ENCODE assay signal across 20 cellular contexts in genomic region chr16:84042879-84043485, GRCh38. TPM values are rescaled to one million over a fixed set of nuclear protein-coding genes. Genes with fewer than 3 reads are reported as not detected.
DNase-seq lines count a peak whose midpoint lies in the region; ATAC-seq, FAIRE-seq and TF ChIP-seq lines count a peak whose summit lies in the region.
"Had no signal": no experiment of that assay in that cellular context is flagged by ENCODE, and none has a peak within 500 bp of the region (broad histone marks: within the 10 kb centered on the region; RNA-seq: fewer than 3 reads in every experiment).

No MANE protein-coding gene starts in this region.

- H3K36me3 ChIP-seq in HepG2 (replicated peaks in 1 of 2; ENCODE audit: control insufficient read depth in 1 of 2, insufficient read depth in 2 of 2, low read length in 2 of 2): no peaks in the 10 kb centered on the region
- H3K36me3 ChIP-seq: pancreas, uterus had no signal

- POLR2A ChIA-PET in HepG2 (lab: Yijun Ruan, JAX): interaction anchor here (1.2 to 2.9 kb wide), 5 partner anchors 29 to 89 kb away, joined by 3 to 13 read pairs (median 4); partner anchors contain the start of gene OSGIN1

- H3K4me1 ChIP-seq in HepG2 (ENCODE audit: insufficient read depth, low read length): peaks cover 26% of the 10 kb centered on the region
- H3K4me1 ChIP-seq: uterus had no signal

- no peak for TF ChIP-seq RAD21 in HepG2 (CRISPR knock-in tag; IDR thresholded peaks at IDR 0.05)

- no peak overlapping the region for H3K9ac ChIP-seq in HepG2 (ENCODE audit: insufficient read depth, low read depth, low read length)
- H3K9ac ChIP-seq: SK-N-SH had no signal

- intact Hi-C loops in HepG2 (cut with micrococcal nuclease; ENCODE audit: unreplicated experiment): loop anchor here (5.0 kb wide), 1 partner anchor 71 kb away; no protein-coding TSS in a partner anchor

- H4K20me1 ChIP-seq in HepG2 (ENCODE audit: insufficient read depth, low read length): no peaks in the 10 kb centered on the region

- DNase-seq in COR-L47 (lab: John Stamatoyannopoulos, UW) (peak; percentile 67), NCI-H1105 treated with DMSO at 0.1 percent for 48 hours (lab: John Stamatoyannopoulos, UW) (peak; percentile 71), NCI-H748 treated with DMSO at 0.1 percent for 48 hours (lab: John Stamatoyannopoulos, UW) (peak; percentile 1), HepG2 (ENCODE audit: low spot score) (no peak), NCI-H524 treated with DMSO at 0.1 percent for 48 hours (lab: John Stamatoyannopoulos, UW) (no peak)
- DNase-seq: activated naive CD4-positive, alpha-beta T cell treated with anti-CD3 and anti-CD28 coated beads, Interleukin-2, amount 50 U/mL, for 16 hours; caudate nucleus; HCEC 1CT; mesenchymal stem cell; uterus had no signal

- no peak for TF ChIP-seq CTCF in HepG2 (CRISPR knock-in tag; IDR thresholded peaks at IDR 0.05)

- CTCF ChIA-PET in HepG2 (lab: Yijun Ruan, JAX; ENCODE audit: low intra/inter-chr PET ratio, low total read pairs): interaction anchor here (1.9 kb wide), 1 partner anchor 116 kb away, joined by 13 read pairs; no protein-coding TSS in a partner anchor

- H3K79me2 ChIP-seq in HepG2 (ENCODE audit: insufficient read depth, low read length): no peaks in the 10 kb centered on the region

- no peak overlapping the region for H3K27ac Mint-ChIP-seq in activated T-helper 17 cell treated with anti-CD3 and anti-CD28 coated beads, Interleukin-2, amount 50 U/mL, for 72 hours

- TF ChIP-seq POLR2A in HepG2 (IDR thresholded peaks at IDR 0.05; ENCODE audit: insufficient read depth in 1 of 2, low read depth in 2 of 2, low read length in 2 of 2): no peak

- in situ Hi-C loops in HepG2 (cut with HindIII; ENCODE audit: extremely low pct_ligation_motif_present, low pct_unique_long_range_greater_than_20kb): loop anchor here (5.0 to 10.0 kb wide), 3 partner anchors 86 to 218 kb away; no protein-coding TSS in a partner anchor

- WGBS in HepG2 (ENCODE audit: low lambda C conversion rate): 0% methylated on average over 12 of the region's 22 CpGs

- H3K36me3 Mint-ChIP-seq in activated T-helper 17 cell treated with anti-CD3 and anti-CD28 coated beads, Interleukin-2, amount 50 U/mL, for 72 hours (ENCODE audit: low read depth): no peaks in the 10 kb centered on the region

- H3K27me3 ChIP-seq in HepG2 (ENCODE audit: control insufficient read depth in 1 of 2, insufficient read depth in 2 of 2, low read length in 2 of 2): peaks cover 2 to 45% of the 10 kb centered on the region in 2 experiments; a peak in 3 of 5 replicates
- H3K27me3 ChIP-seq: pancreas, uterus had no signal

- H3K4me3 Mint-ChIP-seq in activated T-helper 17 cell treated with anti-CD3 and anti-CD28 coated beads, Interleukin-2, amount 50 U/mL, for 72 hours: no peak overlapping the region

- no peak overlapping the region for H2AFZ ChIP-seq in HepG2 (ENCODE audit: low read length)

- no peak for FAIRE-seq in HepG2 (lab: Jason Lieb, UNC)
- FAIRE-seq: endothelial cell of umbilical vein, GM12892, pancreas had no signal

- peaks cover 7% of the 10 kb centered on the region for H3K4me1 Mint-ChIP-seq in activated T-helper 17 cell treated with anti-CD3 and anti-CD28 coated beads, Interleukin-2, amount 50 U/mL, for 72 hours

- H3K4me3 ChIP-seq in HepG2 (replicated peaks in 1 of 3; ENCODE audit: insufficient read depth in 1 of 3, low read depth in 2 of 3, low read length in 3 of 3): peak overlapping the region in 2 of 3 experiments; percentile 19 to 47; a peak in 2 of 6 replicates
- H3K4me3 ChIP-seq: heart left ventricle, pancreas, uterus had no signal

- no TSS peak for BruUV-seq in HepG2 (replicated peaks; lab: Mats Ljungman, UMichigan)

- no peaks in the 10 kb centered on the region for H3K27me3 Mint-ChIP-seq in activated T-helper 17 cell treated with anti-CD3 and anti-CD28 coated beads, Interleukin-2, amount 50 U/mL, for 72 hours

- no peak for TF ChIP-seq EP300 in HepG2 (IDR thresholded peaks at IDR 0.05; ENCODE audit: low read depth in 2 of 2, low read length in 2 of 2)
- no peak for TF ChIP-seq EP300 in HepG2 (CRISPR knock-in tag; IDR thresholded peaks at IDR 0.05; ENCODE audit: borderline replicate concordance)

- H3K27ac ChIP-seq in HepG2 (ENCODE audit: extremely low read length, insufficient read depth, low read length): no peak overlapping the region
- H3K27ac ChIP-seq: heart left ventricle, pancreas, uterus, VCaP had no signal

- ATAC-seq in HepG2 (peak; percentile 20), GM21786 (IDR thresholded peaks at IDR 0.05; ENCODE audit: unreplicated experiment) (no peak), HG03097 (IDR thresholded peaks at IDR 0.05; ENCODE audit: low FRiP score, unreplicated experiment) (no peak)
- no peak for ATAC-seq in activated T-helper 17 cell treated with anti-CD3 and anti-CD28 coated beads, Interleukin-2, amount 50 U/mL, for 72 hours (replicated peaks)
- ATAC-seq: pancreas had no signal

- H3K9me3 Mint-ChIP-seq in activated T-helper 17 cell treated with anti-CD3 and anti-CD28 coated beads, Interleukin-2, amount 50 U/mL, for 72 hours: no peaks in the 10 kb centered on the region

- H3K9me3 ChIP-seq in HepG2 (ENCODE audit: low read length): no peaks in the 10 kb centered on the region
- H3K9me3 ChIP-seq: heart left ventricle, pancreas, SK-N-SH, uterus had no signal

- peak overlapping the region; percentile 63 for H3K4me2 ChIP-seq in HepG2 (ENCODE audit: low read depth, low read length)
- H3K4me2 ChIP-seq: SK-N-SH had no signal

TF ChIP-seq in HepG2, 621 proteins besides CTCF, POLR2A, EP300 and RAD21 (continues in another document):
- TF ChIP-seq MYC (CRISPR knock-in tag; IDR thresholded peaks at IDR 0.05; ENCODE audit: borderline replicate concordance) (peak; percentile 35; the same call in 1 of the 2 replicates), TEAD3 (CRISPR knock-in tag; optimal IDR thresholded peaks at IDR 0.05; ENCODE audit: borderline replicate concordance) (peak; percentile 3), ZKSCAN5 (CRISPR knock-in tag; IDR thresholded peaks at IDR 0.05) (no peak), SOX6 (IDR thresholded peaks at IDR 0.05) (no peak), SOX6 (CRISPR knock-in tag; IDR thresholded peaks at IDR 0.05) (peak; percentile 31), RARA (CRISPR knock-in tag; IDR thresholded peaks at IDR 0.05) (peak; percentile 26; the same call in 1 of the 2 replicates), NONO (IDR thresholded peaks at IDR 0.05) (no peak), NONO (CRISPR knock-in tag; conservative IDR thresholded peaks at IDR 0.05) (0 out of 2 replicates have a peak, but pooled peaks have one; percentile 8), ZNF563 (CRISPR knock-in tag; IDR thresholded peaks at IDR 0.05) (peak; percentile 21; the same call in 1 of the 2 replicates), THRA (CRISPR knock-in tag; IDR thresholded peaks at IDR 0.05; ENCODE audit: borderline replicate concordance) (peak; percentile 60; the same call in 1 of the 2 replicates), NCOA2 (CRISPR knock-in tag; IDR thresholded peaks at IDR 0.05) (peak; percentile 59), SMARCE1 (IDR thresholded peaks at IDR 0.05; ENCODE audit: borderline replicate concordance) (no peak)

RNA-seq across cellular contexts. Expression of gene SLC38A8, which starts 0.4 kb away (rescaled TPM):
- 0.24 TPM in 1 of 2 replicates, not detected in the other for total RNA-seq in HepG2 (2016; rRNA removed; fragmentation: Illumina TruSeq; extraction: Trizol)
- not detected in 2 replicates for total RNA-seq in HepG2 (2016; cell fraction: cytosol; rRNA removed; fragmentation: Illumina TruSeq; extraction: Trizol; ENCODE audit: low read depth)
- not detected in 2 replicates for total RNA-seq in HepG2 (2016; cell fraction: insoluble cytoplasmic fraction; rRNA removed; fragmentation: Illumina TruSeq; extraction: Trizol)
- total RNA-seq in HepG2 (2016; cell fraction: membrane; rRNA removed; fragmentation: Illumina TruSeq; extraction: Trizol): 0.31 TPM in 1 of 2 replicates, not detected in the other
- not detected in 2 replicates for total RNA-seq in HepG2 (2016; cell fraction: nucleus; rRNA removed; fragmentation: Illumina TruSeq; extraction: Trizol)
- 0.37 and 0.61 TPM in 2 replicates for polyA plus RNA-seq in HepG2 (2011; rRNA removed)
- polyA plus RNA-seq in HepG2 (2011; cell fraction: cytosol; rRNA removed): 0.30 and 0.38 TPM in 2 replicates
- 0.16 and 0.71 TPM in 2 replicates for polyA plus RNA-seq in HepG2 (2011; cell fraction: nucleus; rRNA removed)
- polyA plus RNA-seq in HepG2 (2012): 0.13 TPM in 1 of 2 replicates, not detected in the other
- not detected in 2 replicates for polyA plus RNA-seq in HepG2 (2016; cell fraction: cytosol; fragmentation: Illumina TruSeq; extraction: Trizol; ENCODE audit: low read depth)
- polyA plus RNA-seq in HepG2 (2016; cell fraction: insoluble cytoplasmic fraction; fragmentation: Illumina TruSeq; extraction: Trizol; ENCODE audit: low read depth): not detected in 2 replicates
- not detected in 2 replicates for polyA plus RNA-seq in HepG2 (2016; cell fraction: membrane; fragmentation: Illumina TruSeq; extraction: Trizol; ENCODE audit: low read depth)
- not detected in 2 replicates for polyA plus RNA-seq in HepG2 (2016; cell fraction: nucleus; fragmentation: Illumina TruSeq; extraction: Trizol; ENCODE audit: insufficient read depth, low read depth)
- polyA minus RNA-seq in HepG2 (2011; rRNA and poly(A)+ RNA removed; ENCODE audit: low replicate concordance): 0.36 TPM in 1 of 2 replicates, not detected in the other
- not detected in 2 replicates for polyA minus RNA-seq in HepG2 (2011; cell fraction: cytosol; rRNA and poly(A)+ RNA removed)
- not detected in 2 replicates for polyA minus RNA-seq in HepG2 (2011; cell fraction: nucleus; rRNA and poly(A)+ RNA removed)
- not detected for total RNA-seq in activated T-helper 17 cell treated with anti-CD3 and anti-CD28 coated beads, Interleukin-2, amount 50 U/mL, for 72 hours
- total RNA-seq: Daoy, endothelial cell of umbilical vein had no signal
- polyA plus RNA-seq: endothelial cell of umbilical vein, SK-N-SH had no signal

Comparison
In these comparisons a context has a peak if more than half of its experiments do, and no peak if none do; other contexts are left out.
1. DNase-seq: peak in COR-L47 (single experiment), NCI-H1105 treated with DMSO at 0.1 percent for 48 hours (single experiment) and NCI-H748 treated with DMSO at 0.1 percent for 48 hours (single experiment); none in HepG2 (single experiment) and NCI-H524 treated with DMSO at 0.1 percent for 48 hours (single experiment).